Comparison of ENCODE assay signal across 25 cellular contexts in the genomic region with DNA sequence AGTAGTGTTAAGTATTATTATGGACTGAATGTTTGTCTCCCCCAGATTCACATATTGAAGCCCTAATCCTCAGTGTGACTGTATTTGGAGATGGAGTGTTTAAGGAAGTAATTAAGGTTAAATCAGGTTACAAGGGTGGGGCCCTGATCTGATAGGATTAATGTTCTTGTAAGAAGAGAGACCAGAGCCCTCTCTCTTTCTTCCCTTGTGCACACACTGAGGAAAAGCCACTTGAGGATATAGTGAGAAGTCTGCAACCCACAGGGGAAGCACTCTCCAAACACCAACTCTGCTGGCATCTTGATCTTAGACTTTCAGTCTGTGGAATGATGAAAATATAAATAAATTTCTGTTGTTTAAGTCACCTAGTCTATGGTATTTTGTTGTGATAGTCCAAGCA. TPM values are rescaled to one million over a fixed set of nuclear protein-coding genes. Genes with fewer than 3 reads are reported as not detected.
A peak's percentile ranks its signal among the peaks of the same experiment; 100 is the strongest.
DNase-seq lines count a peak whose midpoint lies in the region; ATAC-seq and TF ChIP-seq lines count a peak whose summit lies in the region.
"Had no signal": no experiment of that assay in that cellular context is flagged by ENCODE, and none has a peak within 500 bp of the region (broad histone marks: within the 10 kb centered on the region; RNA-seq: fewer than 3 reads in every experiment).

No MANE protein-coding gene starts in this region.

- no peak overlapping the region for H3K27ac ChIP-seq in CD8-positive, alpha-beta T cell (ENCODE audit: low read depth, low read length)
- no peak overlapping the region for H3K27ac ChIP-seq in prostate gland
- H3K27ac ChIP-seq: breast epithelium, coronary artery, KMS-11, ovary, right atrium auricular region, RWPE1 had no signal

- TF ChIP-seq CTCF in CD8-positive, alpha-beta T cell (IDR thresholded peaks at IDR 0.05), result no peak
- TF ChIP-seq CTCF in prostate gland (IDR thresholded peaks at IDR 0.05), result no peak

- CTCF ChIA-PET in CD8-positive, alpha-beta T cell (lab: Charles Lee), result interaction anchor here (0.6 kb wide), 1 partner anchor 9 kb away, joined by 3 read pairs; no protein-coding TSS in a partner anchor

- TF ChIP-seq POLR2A in GM18505 (IDR thresholded peaks at IDR 0.05; ENCODE audit: borderline replicate concordance, extremely low read depth, insufficient read depth, insufficient read length), result no peak
- no peak for TF ChIP-seq POLR2A in prostate gland (IDR thresholded peaks at IDR 0.05)

- H3K36me3 Mint-ChIP-seq in CD8-positive, alpha-beta T cell, result peaks cover 6% of the 10 kb centered on the region
- peaks cover 8% of the 10 kb centered on the region for H3K36me3 Mint-ChIP-seq in central memory CD8-positive, alpha-beta T cell (ENCODE audit: insufficient read depth)
- H3K36me3 Mint-ChIP-seq: naive B cell had no signal

- H3K4me1 ChIP-seq in CD8-positive, alpha-beta T cell (ENCODE audit: insufficient read depth, low read length), result peaks cover 47% of the 10 kb centered on the region
- no peaks in the 10 kb centered on the region for H3K4me1 ChIP-seq in prostate gland (replicated peaks)
- H3K4me1 ChIP-seq: breast epithelium had no signal

- H3K4me1 Mint-ChIP-seq in CD8-positive, alpha-beta T cell (ENCODE audit: low read depth), result peaks cover 59% of the 10 kb centered on the region
- H3K4me1 Mint-ChIP-seq in central memory CD8-positive, alpha-beta T cell, result peaks cover 49% of the 10 kb centered on the region

- ATAC-seq in CD8-positive, alpha-beta T cell, result no peak
- no peak for ATAC-seq in central memory CD8-positive, alpha-beta T cell (replicated peaks; ENCODE audit: extremely low read depth, poor library complexity, severe bottlenecking)
- no peak for ATAC-seq in GM18505 (IDR thresholded peaks at IDR 0.05; ENCODE audit: unreplicated experiment)
- ATAC-seq: upper lobe of right lung had no signal

- no peaks in the 10 kb centered on the region for H3K27me3 ChIP-seq in CD8-positive, alpha-beta T cell (ENCODE audit: insufficient read depth, low read length)
- no peaks in the 10 kb centered on the region for H3K27me3 ChIP-seq in prostate gland (replicated peaks; ENCODE audit: insufficient read depth)
- H3K27me3 ChIP-seq: breast epithelium, ovary, right atrium auricular region, upper lobe of right lung had no signal

- H3K36me3 ChIP-seq in CD8-positive, alpha-beta T cell (ENCODE audit: insufficient read depth, low read length), result no peaks in the 10 kb centered on the region
- H3K36me3 ChIP-seq in prostate gland, result no peaks in the 10 kb centered on the region
- H3K36me3 ChIP-seq: breast epithelium, ovary, right atrium auricular region, upper lobe of right lung had no signal

- peak; percentile 24 to 37 for DNase-seq in NOMO-1 (lab: John Stamatoyannopoulos, UW; ENCODE audit: unreplicated experiment in 2 of 2)
- DNase-seq in NOMO-1 treated with dmso at 0.1 percent for 144 hours (lab: John Stamatoyannopoulos, UW; ENCODE audit: unreplicated experiment), result no peak
- DNase-seq in CD8-positive, alpha-beta T cell, result no peak
- peak; percentile 17 for DNase-seq in NOMO-1 treated with DMSO at 0.1 percent for 48 hours (lab: John Stamatoyannopoulos, UW; ENCODE audit: unreplicated experiment)
- DNase-seq in central memory CD8-positive, alpha-beta T cell (ENCODE audit: low spot score in 2 of 2), result no peak
- DNase-seq in prostate gland (ENCODE audit: low spot score), result no peak
- no peak for DNase-seq in stimulated activated CD4-positive, alpha-beta T cell treated with anti-CD3 and anti-CD28 coated beads, Interleukin-4, amount 100 ng/mL, for 1 hour
- DNase-seq: 8988T; activated CD4-positive, alpha-beta T cell treated with anti-CD3 and anti-CD28 coated beads, Interleukin-2, amount 10 ng/mL, durations not matched to agents 24 days and 14 days; activated gamma-delta T cell treated with Interleukin-2 at 50 U/mL for 16 hours; amniotic stem cell; Calu3; naive B cell; NCI-H1105; NCI-H2029 treated with DMSO at 0.1 percent for 48 hours; NCI-H226; NCI-H774; ovary; upper lobe of right lung had no signal

- H3K27ac Mint-ChIP-seq in CD8-positive, alpha-beta T cell, result peak overlapping the region; percentile 75
- H3K27ac Mint-ChIP-seq in central memory CD8-positive, alpha-beta T cell (ENCODE audit: low read depth), result peak overlapping the region; percentile 87
- H3K27ac Mint-ChIP-seq: activated CD4-positive, alpha-beta T cell treated with anti-CD3 and anti-CD28 coated beads, Interleukin-2, amount 10 ng/mL, durations not matched to agents 24 days and 14 days had no signal

- no peak overlapping the region for H3K4me3 Mint-ChIP-seq in CD8-positive, alpha-beta T cell
- H3K4me3 Mint-ChIP-seq in central memory CD8-positive, alpha-beta T cell, result peak overlapping the region; percentile 88
- H3K4me3 Mint-ChIP-seq: naive B cell had no signal

- H3K27me3 Mint-ChIP-seq in CD8-positive, alpha-beta T cell (ENCODE audit: low read depth), result no peaks in the 10 kb centered on the region
- H3K27me3 Mint-ChIP-seq in central memory CD8-positive, alpha-beta T cell, result no peaks in the 10 kb centered on the region
- H3K27me3 Mint-ChIP-seq: naive B cell had no signal

- no peaks in the 10 kb centered on the region for H3K9me3 ChIP-seq in CD8-positive, alpha-beta T cell (ENCODE audit: low read length)
- no peaks in the 10 kb centered on the region for H3K9me3 ChIP-seq in prostate gland
- H3K9me3 ChIP-seq: breast epithelium, ovary, right atrium auricular region, upper lobe of right lung had no signal

- H3K4me3 ChIP-seq in CD8-positive, alpha-beta T cell (ENCODE audit: low read depth, low read length), result no peak overlapping the region
- no peak overlapping the region for H3K4me3 ChIP-seq in prostate gland
- H3K4me3 ChIP-seq: breast epithelium, coronary artery, ovary, right atrium auricular region, upper lobe of right lung had no signal

- POLR2A ChIA-PET in CD8-positive, alpha-beta T cell (lab: Charles Lee), result interaction anchor here (0.6 to 1.3 kb wide), 6 partner anchors 9 to 53 kb away, joined by 3 to 5 read pairs (median 3); a partner anchor contains a TSS

- no peaks in the 10 kb centered on the region for H3K9me3 Mint-ChIP-seq in CD8-positive, alpha-beta T cell
- H3K9me3 Mint-ChIP-seq in central memory CD8-positive, alpha-beta T cell, result no peaks in the 10 kb centered on the region

- intact Hi-C loops in CD8-positive, alpha-beta T cell (cut with DNase I, micrococcal nuclease), result no loop called here
- intact Hi-C loops in prostate gland (cut with DNase I), result no loop called here

RNA-seq across cellular contexts. Expression of a gene that starts 2.2 kb away (rescaled TPM):
- total RNA-seq in CD8-positive, alpha-beta T cell, result 10 to 100 TPM; 13.8 to 17.7 TPM
- total RNA-seq in prostate gland, result 1 to 10 TPM in 1 of 2 donors, under 1 TPM in 1; 0.36 to 4.5 TPM

RNA-seq across cellular contexts. Expression of a gene that starts 37.7 kb away (rescaled TPM):
- 10 to 100 TPM; 43.1 to 43.7 TPM for total RNA-seq in CD8-positive, alpha-beta T cell
- 100 to 1,000 TPM; 128 to 141 TPM for total RNA-seq in prostate gland

Comparison
In these comparisons a context has a peak if more than half of its experiments do, and no peak if none do; other contexts are left out.
1. DNase-seq: peak in NOMO-1 (2 of 2) and NOMO-1 treated with DMSO at 0.1 percent for 48 hours (single experiment); none in NOMO-1 treated with dmso at 0.1 percent for 144 hours (single experiment), CD8-positive, alpha-beta T cell (0 of 7), central memory CD8-positive, alpha-beta T cell (0 of 2), prostate gland (single experiment) and stimulated activated CD4-positive, alpha-beta T cell treated with anti-CD3 and anti-CD28 coated beads, Interleukin-4, amount 100 ng/mL, for 1 hour (single experiment).